11 cellular contexts compared by ENCODE assay signal in genomic region chr12:108700833-108701450, GRCh38. TPM values are rescaled to one million over a fixed set of nuclear protein-coding genes. Genes with fewer than 3 reads are reported as not detected.
DNase-seq lines count a peak whose midpoint lies in the region; ATAC-seq and TF ChIP-seq lines count a peak whose summit lies in the region.
"Had no signal": no experiment of that assay in that cellular context is flagged by ENCODE, and none has a peak within 500 bp of the region (broad histone marks: within the 10 kb centered on the region; RNA-seq: fewer than 3 reads in every experiment).

No MANE protein-coding gene starts in this region.

- no peaks in the 10 kb centered on the region for H3K27me3 ChIP-seq in body of pancreas
- H3K27me3 ChIP-seq: BE2C, breast epithelium had no signal

- WGBS in body of pancreas, 2 donors = 82 to 97% methylated on average over 10 of the region's 10 CpGs

- DNase-seq in AG10803 (ENCODE audit: low read depth) (no peak), RWPE1 (ENCODE audit: low spot score) (peak; percentile 74), fibroblast of pulmonary artery (ENCODE audit: low read depth) (peak; percentile 26), progenitor cell of endocrine pancreas (ENCODE audit: low spot score, unreplicated experiment) (no peak), body of pancreas (no peak)
- DNase-seq in effector memory CD8-positive, alpha-beta T cell = no peak
- DNase-seq: BE2C had no signal

- peak overlapping the region; percentile 77 for H3K27ac ChIP-seq in RWPE1
- no peak overlapping the region for H3K27ac ChIP-seq in body of pancreas
- H3K27ac ChIP-seq: KMS-11 had no signal

- intact Hi-C loops in body of pancreas (cut with DNase I) = no loop called here

- CTCF ChIA-PET in RWPE1 (lab: Yijun Ruan, JAX) = interaction anchor here (0.6 kb wide), 1 partner anchor 250 kb away, joined by 5 read pairs; no protein-coding TSS in a partner anchor

- no peak for TF ChIP-seq POLR2A in body of pancreas (IDR thresholded peaks at IDR 0.05)

- peaks cover 37% of the 10 kb centered on the region for H3K4me1 Mint-ChIP-seq in progenitor cell of endocrine pancreas (ENCODE audit: low read depth)
- H3K4me1 Mint-ChIP-seq in effector memory CD8-positive, alpha-beta T cell (ENCODE audit: low read depth in 2 of 2) = peaks cover 5 to 8% of the 10 kb centered on the region in 2 donors

- H3K36me3 ChIP-seq in body of pancreas (replicated peaks in 1 of 2; ENCODE audit: insufficient read depth in 1 of 2, low read depth in 2 of 2) = no peaks in the 10 kb centered on the region
- H3K36me3 ChIP-seq: breast epithelium had no signal

- H3K27me3 Mint-ChIP-seq in progenitor cell of endocrine pancreas = no peaks in the 10 kb centered on the region
- H3K27me3 Mint-ChIP-seq in effector memory CD8-positive, alpha-beta T cell = no peaks in the 10 kb centered on the region

- no peak overlapping the region for H3K4me3 Mint-ChIP-seq in progenitor cell of endocrine pancreas (ENCODE audit: low read depth)
- no peak overlapping the region for H3K4me3 Mint-ChIP-seq in effector memory CD8-positive, alpha-beta T cell

- H3K4me3 ChIP-seq in AG10803 (ENCODE audit: low read length) (peak overlapping the region; percentile 19), fibroblast of pulmonary artery (replicated peaks; ENCODE audit: low read depth, low read length) (no peak overlapping the region), body of pancreas (no peak overlapping the region)
- H3K4me3 ChIP-seq: breast epithelium had no signal

- POLR2A ChIA-PET in RWPE1 (lab: Yijun Ruan, JAX; ENCODE audit: low non-redundant PET) = no interaction called here

- no peaks in the 10 kb centered on the region for H3K9me3 Mint-ChIP-seq in progenitor cell of endocrine pancreas (ENCODE audit: low read depth)
- H3K9me3 Mint-ChIP-seq in effector memory CD8-positive, alpha-beta T cell = no peaks in the 10 kb centered on the region

- H3K36me3 Mint-ChIP-seq in progenitor cell of endocrine pancreas (ENCODE audit: insufficient read depth) = peaks cover 20% of the 10 kb centered on the region
- peaks cover 4% of the 10 kb centered on the region for H3K36me3 Mint-ChIP-seq in effector memory CD8-positive, alpha-beta T cell (ENCODE audit: insufficient read depth)

- H3K9me3 ChIP-seq in body of pancreas = no peaks in the 10 kb centered on the region
- H3K9me3 ChIP-seq: BE2C, breast epithelium had no signal

- no peak for TF ChIP-seq CTCF in AG10803 (conservative IDR thresholded peaks at IDR 0.05; ENCODE audit: low read length)
- TF ChIP-seq CTCF in RWPE1 (conservative IDR thresholded peaks at IDR 0.05; ENCODE audit: low read depth) = no peak
- TF ChIP-seq CTCF in fibroblast of pulmonary artery (IDR thresholded peaks at IDR 0.05; ENCODE audit: low read length, missing control alignments) = no peak
- no peak for TF ChIP-seq CTCF in progenitor cell of endocrine pancreas (IDR thresholded peaks at IDR 0.05; ENCODE audit: unreplicated experiment)
- TF ChIP-seq CTCF in body of pancreas (IDR thresholded peaks at IDR 0.05) = no peak

- peak overlapping the region; percentile 22 for H3K27ac Mint-ChIP-seq in progenitor cell of endocrine pancreas
- H3K27ac Mint-ChIP-seq in effector memory CD8-positive, alpha-beta T cell = no peak overlapping the region

- ATAC-seq in effector memory CD8-positive, alpha-beta T cell (replicated peaks) = no peak
- ATAC-seq in body of pancreas (no peak), GM21367 (IDR thresholded peaks at IDR 0.05; ENCODE audit: unreplicated experiment) (no peak), HG03521 (IDR thresholded peaks at IDR 0.05; ENCODE audit: unreplicated experiment) (no peak)

- no peaks in the 10 kb centered on the region for H3K4me1 ChIP-seq in body of pancreas

RNA-seq across cellular contexts. Expression of gene CORO1C, which starts 30.4 kb away (rescaled TPM):
- total RNA-seq in progenitor cell of endocrine pancreas (68.3 and 85.5 TPM in 2 replicates), body of pancreas (10 to 100 TPM; 26.7 to 27.4 TPM)

Comparison
In these comparisons a context has a peak if more than half of its experiments do, and no peak if none do; other contexts are left out.
1. DNase-seq: peak in RWPE1 (single experiment) and fibroblast of pulmonary artery (single experiment); none in AG10803 (single experiment), progenitor cell of endocrine pancreas (single experiment), effector memory CD8-positive, alpha-beta T cell (0 of 3) and body of pancreas (0 of 4).